8 cellular contexts compared by ENCODE assay signal in genomic region chr16:57091200-57091989, GRCh38. TPM values are rescaled to one million over a fixed set of nuclear protein-coding genes. Genes with fewer than 3 reads are reported as not detected.
A peak's percentile ranks its signal among the peaks of the same experiment; 100 is the strongest.
DNase-seq lines count a peak whose midpoint lies in the region; ATAC-seq and TF ChIP-seq lines count a peak whose summit lies in the region.

No MANE protein-coding gene starts in this region.

- H3K27ac ChIP-seq in SJCRH30 (peak overlapping the region; percentile 57; the same call in 1 of the 2 replicates), esophagus (ENCODE audit: low read depth in 2 of 2, low read length in 1 of 2) (peak overlapping the region; percentile 62 to 68)

- H3K36me3 ChIP-seq in SJCRH30, result no peaks in the 10 kb centered on the region
- no peaks in the 10 kb centered on the region for H3K36me3 ChIP-seq in esophagus (ENCODE audit: control insufficient read depth in 2 of 2, insufficient read depth in 2 of 2, low read length in 1 of 2)

- no peaks in the 10 kb centered on the region for H3K9me3 ChIP-seq in SJCRH30 (replicated peaks)
- no peaks in the 10 kb centered on the region for H3K9me3 ChIP-seq in esophagus (ENCODE audit: control insufficient read depth in 2 of 2, insufficient read depth in 1 of 2, low read depth in 1 of 2, low read length in 1 of 2)

- intact Hi-C loops in natural killer cell (cut with micrococcal nuclease), result no loop called here

- WGBS in esophagus, 2 donors, result 13 to 20% methylated on average over 25 of the region's 25 CpGs

- in situ Hi-C loops in GM13976 (cut with MboI; ENCODE audit: low sequenced_read_pairs, unreplicated experiment), result loop anchor here (10.0 to 25.0 kb wide), 2 partner anchors 73 to 321 kb away; partner anchors contain the start of gene CCL17

- H3K27me3 Mint-ChIP-seq in natural killer cell (ENCODE audit: low read depth in 2 of 2), result peaks cover 10 to 25% of the 10 kb centered on the region in 2 donors

- H3K9me3 Mint-ChIP-seq in natural killer cell, result no peaks in the 10 kb centered on the region

- no peaks in the 10 kb centered on the region for H3K27me3 ChIP-seq in SJCRH30
- H3K27me3 ChIP-seq in esophagus (ENCODE audit: control insufficient read depth in 1 of 2, insufficient read depth in 2 of 2, low read length in 2 of 2), result no peaks in the 10 kb centered on the region

- ATAC-seq in natural killer cell, result no peak
- no peak for ATAC-seq in HG03139 (IDR thresholded peaks at IDR 0.05; ENCODE audit: unreplicated experiment)
- no peak for ATAC-seq in HG02571 (IDR thresholded peaks at IDR 0.05; ENCODE audit: unreplicated experiment)

- peak overlapping the region; percentile 86 for H3K4me3 Mint-ChIP-seq in natural killer cell

- H3K4me1 ChIP-seq in SJCRH30, result peaks cover 20% of the 10 kb centered on the region
- H3K4me1 ChIP-seq in esophagus (ENCODE audit: control insufficient read depth in 2 of 2, insufficient read depth in 2 of 2, low read length in 1 of 2), result no peaks in the 10 kb centered on the region

- H3K36me3 Mint-ChIP-seq in natural killer cell, result no peaks in the 10 kb centered on the region

- DNase-seq in NCI-H1417 (lab: John Stamatoyannopoulos, UW) (peak in 2 of 3 experiments; percentile 40 to 46), NCI-H1417 treated with DMSO at 0.1 percent for 48 hours (lab: John Stamatoyannopoulos, UW) (no peak), SJCRH30 (peak; percentile 90 to 93), natural killer cell (no peak), GM13976 (ENCODE audit: low spot score) (no peak)

- peaks cover 9 to 12% of the 10 kb centered on the region in 2 donors for H3K4me1 Mint-ChIP-seq in natural killer cell

- peak overlapping the region in 1 of 2 donors; percentile 1 for H3K27ac Mint-ChIP-seq in natural killer cell

- H3K4me3 ChIP-seq in SJCRH30, result peak overlapping the region; percentile 95
- peak overlapping the region; percentile 67 to 80 for H3K4me3 ChIP-seq in esophagus (ENCODE audit: low read depth in 1 of 2, low read length in 2 of 2)

- no peak for TF ChIP-seq CTCF in natural killer cell (IDR thresholded peaks at IDR 0.05)
- TF ChIP-seq CTCF in GM13976 (IDR thresholded peaks at IDR 0.05; ENCODE audit: borderline replicate concordance, control extremely low read depth, extremely low read depth, insufficient read depth, missing control alignments), result no peak

RNA-seq across cellular contexts. Expression of gene CPNE2, which starts 1.0 kb away (rescaled TPM):
- total RNA-seq in SJCRH30 (2014; rRNA removed; shearing (Covaris generic)), result 33.1 and 39.0 TPM in 2 replicates
- 10 to 100 TPM; 18.3 to 24.5 TPM for polyA plus RNA-seq in esophagus
- 1 to 10 TPM; 2.0 to 2.6 (median 2.4) TPM for total RNA-seq in natural killer cell

Comparison
In these comparisons a context has a peak if more than half of its experiments do, and no peak if none do; other contexts are left out.
1. DNase-seq: peak in NCI-H1417 (2 of 3) and SJCRH30 (2 of 2); none in NCI-H1417 treated with DMSO at 0.1 percent for 48 hours (single experiment), natural killer cell (single experiment) and GM13976 (single experiment).